In the genomic region with DNA sequence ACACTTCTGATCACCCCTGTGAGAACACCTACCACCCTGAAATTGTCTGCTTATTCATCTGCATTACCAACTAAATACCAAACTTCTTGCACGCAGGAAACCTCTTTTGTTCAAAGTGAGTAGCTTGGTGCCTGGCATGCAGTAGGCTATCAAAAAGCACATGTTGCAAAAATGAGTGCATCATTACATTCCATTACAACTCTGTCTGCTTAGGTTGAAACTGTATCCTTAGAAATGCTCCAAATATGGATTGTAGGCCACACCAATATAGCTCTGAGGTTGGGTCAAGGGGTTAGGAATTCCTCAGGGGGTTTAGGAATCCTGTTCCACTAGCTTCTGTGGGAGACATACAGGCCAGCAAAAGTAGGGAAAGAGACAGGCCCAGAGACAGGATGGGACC, we compare ENCODE assay signal across 1 cellular context.
TF ChIP-seq lines count a peak whose summit lies in the region.

No MANE protein-coding gene starts in this region.

TF ChIP-seq in IMR-90, 13 proteins besides CTCF, POLR2A, EP300 and RAD21 (continued from another document):
- TF ChIP-seq CEBPB (IDR thresholded peaks at IDR 0.05; ENCODE audit: low read depth, low read length) (no peak), MXI1 (IDR thresholded peaks at IDR 0.05; ENCODE audit: borderline replicate concordance, low read depth, low read length) (no peak), BHLHE40 (IDR thresholded peaks at IDR 0.05; ENCODE audit: low read depth, low read length) (no peak), RCOR1 (IDR thresholded peaks at IDR 0.05; ENCODE audit: insufficient replicate concordance, low read length) (no peak), SMC3 (IDR thresholded peaks at IDR 0.05; ENCODE audit: low read depth, low read length) (no peak), MAFK (IDR thresholded peaks at IDR 0.05; ENCODE audit: low read depth, low read length) (no peak), FOS (IDR thresholded peaks at IDR 0.05; ENCODE audit: low read depth, low read length) (no peak), MAZ (IDR thresholded peaks at IDR 0.05; ENCODE audit: borderline replicate concordance, low read depth, low read length) (no peak), RFX5 (IDR thresholded peaks at IDR 0.05; ENCODE audit: low read depth, low read length) (no peak), NFE2L2 (IDR thresholded peaks at IDR 0.05; ENCODE audit: low read depth, low read length) (no peak)
- TF ChIP-seq, protein P1, sequence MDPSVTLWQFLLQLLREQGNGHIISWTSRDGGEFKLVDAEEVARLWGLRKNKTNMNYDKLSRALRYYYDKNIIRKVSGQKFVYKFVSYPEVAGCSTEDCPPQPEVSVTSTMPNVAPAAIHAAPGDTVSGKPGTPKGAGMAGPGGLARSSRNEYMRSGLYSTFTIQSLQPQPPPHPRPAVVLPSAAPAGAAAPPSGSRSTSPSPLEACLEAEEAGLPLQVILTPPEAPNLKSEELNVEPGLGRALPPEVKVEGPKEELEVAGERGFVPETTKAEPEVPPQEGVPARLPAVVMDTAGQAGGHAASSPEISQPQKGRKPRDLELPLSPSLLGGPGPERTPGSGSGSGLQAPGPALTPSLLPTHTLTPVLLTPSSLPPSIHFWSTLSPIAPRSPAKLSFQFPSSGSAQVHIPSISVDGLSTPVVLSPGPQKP (IDR thresholded peaks at IDR 0.05; ENCODE audit: borderline replicate concordance, low read depth, low read length): no peak
